ENCODE assay signal across 36 cellular contexts in the genomic region with DNA sequence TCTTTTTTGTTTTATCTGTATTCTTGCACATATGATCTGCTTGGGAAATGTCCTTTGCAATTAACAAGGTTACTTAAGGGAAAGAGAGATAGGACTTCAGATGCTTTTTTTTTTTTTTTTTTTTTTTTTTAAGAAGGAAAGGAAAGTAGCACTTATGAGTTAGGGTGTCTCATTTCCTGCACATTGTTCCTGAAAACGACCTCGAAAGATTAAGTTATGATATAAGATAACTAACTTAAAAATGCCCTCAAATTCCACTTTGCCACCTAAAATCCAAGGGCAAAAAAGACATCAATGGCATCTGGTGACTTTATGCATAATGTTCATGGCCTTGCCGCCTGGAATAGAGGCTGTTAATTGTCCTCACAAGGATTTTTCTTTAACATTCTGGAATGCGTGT. TPM values are rescaled to one million over a fixed set of nuclear protein-coding genes. Genes with fewer than 3 reads are reported as not detected.
"Had no signal": no experiment of that assay in that cellular context is flagged by ENCODE, and none has a peak within 500 bp of the region (broad histone marks: within the 10 kb centered on the region; RNA-seq: fewer than 3 reads in every experiment).

No MANE protein-coding gene starts in this region.

- H3K4me1 ChIP-seq: adrenal gland, body of pancreas had no signal

- H3K27me3 Mint-ChIP-seq: activated CD4-positive, alpha-beta memory T cell treated with anti-CD3 and anti-CD28 coated beads for 36 hours; activated CD4-positive, alpha-beta T cell treated with anti-CD3 and anti-CD28 coated beads for 36 hours; activated CD4-positive, alpha-beta T cell treated with anti-CD3 and anti-CD28 coated beads, Interleukin-2, amount 10 ng/mL, durations not matched to agents 24 days and 14 days; activated CD8-positive, alpha-beta memory T cell treated with anti-CD3 and anti-CD28 coated beads, Interleukin-2, amount 10 ng/mL, durations not matched to agents 7 days and 5 days; activated naive CD4-positive, alpha-beta T cell treated with anti-CD3 and anti-CD28 coated beads, Interleukin-2, amount 50 U/mL, for 24 hours; activated naive CD8-positive, alpha-beta T cell treated with anti-CD3 and anti-CD28 coated beads for 36 hours; activated naive CD8-positive, alpha-beta T cell treated with anti-CD3 and anti-CD28 coated beads, Interleukin-2, amount 50 U/mL, for 24 hours; effector memory CD8-positive, alpha-beta T cell; T-helper 17 cell had no signal

- H3K9me3 Mint-ChIP-seq: activated CD4-positive, alpha-beta memory T cell treated with anti-CD3 and anti-CD28 coated beads for 36 hours; activated CD4-positive, alpha-beta T cell treated with anti-CD3 and anti-CD28 coated beads, Interleukin-2, amount 10 ng/mL, durations not matched to agents 24 days and 14 days; activated naive CD4-positive, alpha-beta T cell treated with anti-CD3 and anti-CD28 coated beads for 36 hours; activated naive CD8-positive, alpha-beta T cell treated with anti-CD3 and anti-CD28 coated beads for 36 hours; activated naive CD8-positive, alpha-beta T cell treated with anti-CD3 and anti-CD28 coated beads, Interleukin-2, amount 50 U/mL, for 24 hours; activated T-helper 1 cell treated with anti-CD3 and anti-CD28 coated beads, Interleukin-12 subunit alpha, Interleukin-12 subunit beta, Interleukin-2, Interleukin-4 antibody, amounts not matched to agents 30 ng/mL and 10 ng/mL and 1 ng/mL, durations not matched to agents 14 hours and 24 hours and 36 hours; activated T-helper 2 cell treated with anti-CD3 and anti-CD28 coated beads, Interferon-gamma antibody, Interleukin-2, Interleukin-4, amounts not matched to agents 10 μg/mL and 5 μg/mL and 100 μg/mL, durations not matched to agents 14 hours and 24 hours and 36 hours; T-helper 2 cell treated with Interferon-gamma antibody and Interleukin-4, amounts not matched to agents 5 μg/mL and 100 μg/mL, for 36 hours had no signal

- FAIRE-seq: colon had no signal

- H3K27me3 ChIP-seq: adrenal gland, body of pancreas, esophagus squamous epithelium, gastroesophageal sphincter had no signal

- H3K27ac ChIP-seq: adrenal gland, body of pancreas, epithelial cell of prostate, esophagus squamous epithelium, gastroesophageal sphincter had no signal

- DNase-seq: activated CD4-positive, alpha-beta memory T cell treated with anti-CD3 and anti-CD28 coated beads for 36 hours; activated CD4-positive, alpha-beta T cell treated with anti-CD3 and anti-CD28 coated beads for 36 hours; activated CD4-positive, alpha-beta T cell treated with anti-CD3 and anti-CD28 coated beads, Interleukin-2, amount 10 ng/mL, durations not matched to agents 24 days and 14 days; activated CD4-positive, CD25-positive, alpha-beta regulatory T cell; activated CD4-positive, CD25-positive, alpha-beta regulatory T cell treated with anti-CD3 and anti-CD28 coated beads, Interleukin-2, amount 50 U/mL, for 72 hours; activated CD8-positive, alpha-beta memory T cell treated with anti-CD3 and anti-CD28 coated beads, Interleukin-2, amount 10 ng/mL, durations not matched to agents 7 days and 5 days; activated CD8-positive, alpha-beta memory T cell treated with anti-CD3 and anti-CD28 coated beads, Interleukin-2, amount 50 U/mL, for 4 hours; activated CD8-positive, alpha-beta T cell treated with anti-CD3 and anti-CD28 coated beads, Interleukin-2, amount 10 ng/mL, durations not matched to agents 7 days and 5 days; activated effector memory CD4-positive, alpha-beta T cell treated with anti-CD3 and anti-CD28 coated beads, Interleukin-2, amount 50 U/mL, for 16 hours; activated naive CD4-positive, alpha-beta T cell treated with anti-CD3 and anti-CD28 coated beads for 36 hours; activated naive CD8-positive, alpha-beta T cell treated with anti-CD3 and anti-CD28 coated beads for 36 hours; activated naive CD8-positive, alpha-beta T cell treated with anti-CD3 and anti-CD28 coated beads, Interleukin-2, amount 50 U/mL, for 24 hours; activated T-cell treated with anti-CD3 and anti-CD28 coated beads, Interleukin-2, amount 50 U/mL, for 1 hour; activated T-cell treated with anti-CD3 and anti-CD28 coated beads, Interleukin-2, amount 50 U/mL, for 48 hours; adrenal gland; amygdala; aorta; body of pancreas; caudate nucleus; cortex of kidney; dermis blood vessel endothelial cell; effector CD4-positive, alpha-beta T cell; effector memory CD8-positive, alpha-beta T cell; esophagus squamous epithelium; foreskin melanocyte; T-helper 1 cell; T-helper 17 cell; T1000 had no signal

- H3K27ac Mint-ChIP-seq: activated CD4-positive, alpha-beta memory T cell treated with anti-CD3 and anti-CD28 coated beads for 36 hours; activated CD4-positive, alpha-beta T cell treated with anti-CD3 and anti-CD28 coated beads for 36 hours; activated CD4-positive, alpha-beta T cell treated with anti-CD3 and anti-CD28 coated beads, Interleukin-2, amount 10 ng/mL, durations not matched to agents 24 days and 14 days; activated CD8-positive, alpha-beta memory T cell treated with anti-CD3 and anti-CD28 coated beads, Interleukin-2, amount 10 ng/mL, durations not matched to agents 7 days and 5 days; activated CD8-positive, alpha-beta T cell treated with anti-CD3 and anti-CD28 coated beads, Interleukin-2, amount 10 ng/mL, durations not matched to agents 7 days and 5 days; activated naive CD4-positive, alpha-beta T cell treated with anti-CD3 and anti-CD28 coated beads for 36 hours; activated naive CD4-positive, alpha-beta T cell treated with anti-CD3 and anti-CD28 coated beads, Interleukin-2, amount 50 U/mL, for 24 hours; activated naive CD8-positive, alpha-beta T cell treated with anti-CD3 and anti-CD28 coated beads for 36 hours; activated naive CD8-positive, alpha-beta T cell treated with anti-CD3 and anti-CD28 coated beads, Interleukin-2, amount 50 U/mL, for 24 hours; activated T-helper 1 cell treated with anti-CD3 and anti-CD28 coated beads, Interleukin-12 subunit alpha, Interleukin-12 subunit beta, Interleukin-2, Interleukin-4 antibody, amounts not matched to agents 30 ng/mL and 10 ng/mL and 1 ng/mL, durations not matched to agents 14 hours and 24 hours and 36 hours; activated T-helper 2 cell treated with anti-CD3 and anti-CD28 coated beads, Interferon-gamma antibody, Interleukin-2, Interleukin-4, amounts not matched to agents 10 μg/mL and 5 μg/mL and 100 μg/mL, durations not matched to agents 14 hours and 24 hours and 36 hours; effector memory CD8-positive, alpha-beta T cell; T-helper 17 cell; T-helper 2 cell treated with Interferon-gamma antibody and Interleukin-4, amounts not matched to agents 5 μg/mL and 100 μg/mL, for 36 hours had no signal

- H3K9me3 ChIP-seq: adrenal gland, body of pancreas, esophagus squamous epithelium, gastroesophageal sphincter had no signal

- H3K36me3 Mint-ChIP-seq: activated CD4-positive, alpha-beta memory T cell treated with anti-CD3 and anti-CD28 coated beads for 36 hours; activated CD8-positive, alpha-beta memory T cell treated with anti-CD3 and anti-CD28 coated beads, Interleukin-2, amount 10 ng/mL, durations not matched to agents 7 days and 5 days; activated naive CD4-positive, alpha-beta T cell treated with anti-CD3 and anti-CD28 coated beads, Interleukin-2, amount 50 U/mL, for 24 hours; activated naive CD8-positive, alpha-beta T cell treated with anti-CD3 and anti-CD28 coated beads for 36 hours had no signal

- H3K36me3 ChIP-seq: adrenal gland, esophagus squamous epithelium, gastroesophageal sphincter had no signal

- H3K4me3 ChIP-seq: adrenal gland, body of pancreas, esophagus squamous epithelium, gastroesophageal sphincter had no signal

- H3K4me3 Mint-ChIP-seq: activated CD4-positive, alpha-beta memory T cell treated with anti-CD3 and anti-CD28 coated beads for 36 hours; activated CD4-positive, alpha-beta T cell treated with anti-CD3 and anti-CD28 coated beads for 36 hours; activated CD4-positive, alpha-beta T cell treated with anti-CD3 and anti-CD28 coated beads, Interleukin-2, amount 10 ng/mL, durations not matched to agents 24 days and 14 days; activated CD8-positive, alpha-beta memory T cell treated with anti-CD3 and anti-CD28 coated beads, Interleukin-2, amount 10 ng/mL, durations not matched to agents 7 days and 5 days; activated CD8-positive, alpha-beta T cell treated with anti-CD3 and anti-CD28 coated beads, Interleukin-2, amount 10 ng/mL, durations not matched to agents 7 days and 5 days; activated naive CD4-positive, alpha-beta T cell treated with anti-CD3 and anti-CD28 coated beads for 36 hours; activated naive CD4-positive, alpha-beta T cell treated with anti-CD3 and anti-CD28 coated beads, Interleukin-2, amount 50 U/mL, for 24 hours; activated naive CD8-positive, alpha-beta T cell treated with anti-CD3 and anti-CD28 coated beads for 36 hours; activated naive CD8-positive, alpha-beta T cell treated with anti-CD3 and anti-CD28 coated beads, Interleukin-2, amount 50 U/mL, for 24 hours; activated T-helper 1 cell treated with anti-CD3 and anti-CD28 coated beads, Interleukin-12 subunit alpha, Interleukin-12 subunit beta, Interleukin-2, Interleukin-4 antibody, amounts not matched to agents 30 ng/mL and 10 ng/mL and 1 ng/mL, durations not matched to agents 14 hours and 24 hours and 36 hours; effector memory CD8-positive, alpha-beta T cell; T-helper 17 cell; T-helper 2 cell treated with Interferon-gamma antibody and Interleukin-4, amounts not matched to agents 5 μg/mL and 100 μg/mL, for 36 hours had no signal

- H3K4me1 Mint-ChIP-seq: activated CD4-positive, alpha-beta T cell treated with anti-CD3 and anti-CD28 coated beads for 36 hours; activated CD4-positive, alpha-beta T cell treated with anti-CD3 and anti-CD28 coated beads, Interleukin-2, amount 10 ng/mL, durations not matched to agents 24 days and 14 days; activated CD8-positive, alpha-beta memory T cell treated with anti-CD3 and anti-CD28 coated beads, Interleukin-2, amount 10 ng/mL, durations not matched to agents 7 days and 5 days; activated naive CD4-positive, alpha-beta T cell treated with anti-CD3 and anti-CD28 coated beads, Interleukin-2, amount 50 U/mL, for 24 hours; activated naive CD8-positive, alpha-beta T cell treated with anti-CD3 and anti-CD28 coated beads for 36 hours; activated naive CD8-positive, alpha-beta T cell treated with anti-CD3 and anti-CD28 coated beads, Interleukin-2, amount 50 U/mL, for 24 hours; T-helper 17 cell had no signal

RNA-seq across cellular contexts. Expression of a gene that starts 44.9 kb away (rescaled TPM):
- total RNA-seq: activated CD4-positive, alpha-beta memory T cell treated with anti-CD3 and anti-CD28 coated beads for 36 hours; activated CD4-positive, alpha-beta T cell treated with anti-CD3 and anti-CD28 coated beads for 36 hours; activated CD4-positive, alpha-beta T cell treated with anti-CD3 and anti-CD28 coated beads, Interleukin-2, amount 10 ng/mL, durations not matched to agents 24 days and 14 days; activated CD8-positive, alpha-beta memory T cell treated with anti-CD3 and anti-CD28 coated beads for 36 hours; activated CD8-positive, alpha-beta memory T cell treated with anti-CD3 and anti-CD28 coated beads, Interleukin-2, amount 10 ng/mL, durations not matched to agents 7 days and 5 days; activated CD8-positive, alpha-beta T cell treated with anti-CD3 and anti-CD28 coated beads, Interleukin-2, amount 10 ng/mL, durations not matched to agents 7 days and 5 days; activated naive CD4-positive, alpha-beta T cell treated with anti-CD3 and anti-CD28 coated beads for 36 hours; activated naive CD8-positive, alpha-beta T cell treated with anti-CD3 and anti-CD28 coated beads for 36 hours; activated T-helper 1 cell treated with anti-CD3 and anti-CD28 coated beads, Interleukin-12 subunit alpha, Interleukin-12 subunit beta, Interleukin-2, Interleukin-4 antibody, amounts not matched to agents 30 ng/mL and 10 ng/mL and 1 ng/mL, durations not matched to agents 14 hours and 24 hours and 36 hours; activated T-helper 2 cell treated with anti-CD3 and anti-CD28 coated beads, Interferon-gamma antibody, Interleukin-2, Interleukin-4, amounts not matched to agents 10 μg/mL and 5 μg/mL and 100 μg/mL, durations not matched to agents 14 hours and 24 hours and 36 hours; T-helper 17 cell had no signal
